17 cellular contexts compared by ENCODE assay signal in genomic region chr11:44029507-44029845, GRCh38. TPM values are rescaled to one million over a fixed set of nuclear protein-coding genes. Genes with fewer than 3 reads are reported as not detected.
"Had no signal": no experiment of that assay in that cellular context is flagged by ENCODE, and none has a peak within 500 bp of the region (broad histone marks: within the 10 kb centered on the region; RNA-seq: fewer than 3 reads in every experiment).

No MANE protein-coding gene starts in this region.

- H3K27ac ChIP-seq: parathyroid adenoma, SJCRH30 had no signal

- DNase-seq: activated CD4-positive, alpha-beta T cell treated with anti-CD3 and anti-CD28 coated beads for 48 hours; activated CD8-positive, alpha-beta memory T cell treated with anti-CD3 and anti-CD28 coated beads, Interleukin-2, amount 50 U/mL, for 4 hours; activated CD8-positive, alpha-beta T cell treated with anti-CD3 and anti-CD28 coated beads, Interleukin-2, amount 10 ng/mL, durations not matched to agents 7 days and 5 days; activated naive CD8-positive, alpha-beta T cell treated with anti-CD3 and anti-CD28 coated beads for 36 hours; dermis blood vessel endothelial cell; effector memory CD8-positive, alpha-beta T cell; left ventricle myocardium superior; mesendoderm; stimulated activated CD4-positive, alpha-beta T cell treated with anti-CD3 and anti-CD28 coated beads, Interleukin-2, amount 100 ng/mL, for 48 hours; T-helper 17 cell had no signal

- H3K4me1 Mint-ChIP-seq: activated naive CD8-positive, alpha-beta T cell treated with anti-CD3 and anti-CD28 coated beads for 36 hours; stimulated activated memory B cell treated with anti-CD40 and anti-IgM and Interleukin-4, amounts not matched to agents 10 μg/mL and 1 μg/mL and 100 μg/mL, for 72 hours; T-helper 17 cell had no signal

- ATAC-seq: activated CD8-positive, alpha-beta T cell treated with anti-CD3 and anti-CD28 coated beads, Interleukin-2, amount 10 ng/mL, durations not matched to agents 7 days and 5 days; effector memory CD8-positive, alpha-beta T cell; stimulated activated memory B cell treated with anti-CD40 and anti-IgM and Interleukin-4, amounts not matched to agents 10 μg/mL and 1 μg/mL and 100 μg/mL, for 72 hours; T-helper 17 cell had no signal

- H3K27me3 ChIP-seq: SJCRH30, tibial nerve had no signal

- H3K36me3 ChIP-seq: SJCRH30, tibial nerve had no signal

- H3K4me1 ChIP-seq: parathyroid adenoma had no signal

- H3K4me3 Mint-ChIP-seq: activated CD8-positive, alpha-beta T cell treated with anti-CD3 and anti-CD28 coated beads, Interleukin-2, amount 10 ng/mL, durations not matched to agents 7 days and 5 days; activated naive CD8-positive, alpha-beta T cell treated with anti-CD3 and anti-CD28 coated beads for 36 hours; effector memory CD8-positive, alpha-beta T cell; stimulated activated memory B cell treated with anti-CD40 and anti-IgM and Interleukin-4, amounts not matched to agents 10 μg/mL and 1 μg/mL and 100 μg/mL, for 72 hours; T-helper 17 cell had no signal

- H3K4me3 ChIP-seq: SJCRH30, tibial nerve had no signal

- H3K27ac Mint-ChIP-seq: activated CD8-positive, alpha-beta T cell treated with anti-CD3 and anti-CD28 coated beads, Interleukin-2, amount 10 ng/mL, durations not matched to agents 7 days and 5 days; activated naive CD8-positive, alpha-beta T cell treated with anti-CD3 and anti-CD28 coated beads for 36 hours; effector memory CD8-positive, alpha-beta T cell; stimulated activated memory B cell treated with anti-CD40 and anti-IgM and Interleukin-4, amounts not matched to agents 10 μg/mL and 1 μg/mL and 100 μg/mL, for 72 hours; T-helper 17 cell had no signal

- H3K9ac ChIP-seq: parathyroid adenoma had no signal

- H2AFZ ChIP-seq: parathyroid adenoma had no signal

- H3K36me3 Mint-ChIP-seq: activated naive CD8-positive, alpha-beta T cell treated with anti-CD3 and anti-CD28 coated beads for 36 hours; stimulated activated memory B cell treated with anti-CD40 and anti-IgM and Interleukin-4, amounts not matched to agents 10 μg/mL and 1 μg/mL and 100 μg/mL, for 72 hours had no signal

RNA-seq across cellular contexts. Expression of gene ACCSL, which starts 18.3 kb away (rescaled TPM):
- total RNA-seq: activated CD8-positive, alpha-beta T cell treated with anti-CD3 and anti-CD28 coated beads, Interleukin-2, amount 10 ng/mL, durations not matched to agents 7 days and 5 days; activated naive CD8-positive, alpha-beta T cell treated with anti-CD3 and anti-CD28 coated beads for 36 hours; cerebellum; dermis blood vessel endothelial cell; frontal cortex; left ventricle myocardium superior; renal cortical epithelial cell; SJCRH30 had no signal
